In the genomic region with DNA sequence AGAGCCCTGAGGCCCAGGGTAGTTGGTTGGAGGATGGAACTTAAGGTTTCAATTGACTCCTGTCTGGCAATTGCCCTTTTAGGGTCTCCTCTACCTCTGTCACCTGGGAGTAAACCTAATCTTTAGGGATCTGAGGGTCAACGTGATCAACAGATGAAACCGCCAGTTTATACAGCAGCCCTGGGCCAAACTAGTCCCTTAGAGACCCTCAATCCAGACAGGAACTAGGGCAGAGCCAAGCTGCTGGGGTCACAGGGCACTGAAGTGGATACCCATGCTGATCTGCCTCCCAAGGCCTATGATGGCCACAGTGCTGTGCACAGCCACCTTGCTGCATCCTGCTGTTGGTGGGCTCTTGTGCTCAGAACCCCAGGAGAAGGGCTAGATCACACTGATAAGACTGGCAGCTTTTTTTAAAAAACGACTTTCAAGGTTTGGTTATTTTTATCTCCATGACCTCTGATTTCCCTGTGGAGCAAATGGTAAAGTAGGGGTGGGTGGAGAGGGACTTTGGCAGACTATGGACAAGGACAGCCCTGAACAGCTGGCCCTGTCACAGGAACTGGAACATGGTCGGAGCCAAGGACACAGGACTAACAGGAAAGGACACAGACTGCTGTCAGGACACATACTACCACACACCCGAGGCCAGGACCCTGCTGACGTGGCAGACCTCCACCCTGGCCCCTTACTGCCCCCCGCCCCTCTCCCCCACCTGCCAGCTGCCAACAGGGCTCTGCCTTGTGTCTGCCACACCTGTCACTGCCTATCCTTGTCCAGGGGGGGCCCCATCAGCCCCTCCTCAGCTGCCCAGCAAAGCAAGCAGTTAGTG, we compare ENCODE assay signal across 1 cellular context.
TF ChIP-seq lines count a peak whose summit lies in the region.

No MANE protein-coding gene starts in this region.

TF ChIP-seq in HepG2, 621 proteins besides CTCF, POLR2A, EP300 and RAD21 (continued from another document):
- TF ChIP-seq ARID3A (IDR thresholded peaks at IDR 0.05; ENCODE audit: low read depth, low read length): no peak
- TF ChIP-seq ZNF337 (CRISPR knock-in tag; IDR thresholded peaks at IDR 0.05; ENCODE audit: borderline replicate concordance, low read depth): peak; percentile 39; the same call in 1 of the 2 replicates
- TF ChIP-seq ZNF317 (CRISPR knock-in tag; IDR thresholded peaks at IDR 0.05): peak; percentile 93
- TF ChIP-seq ZSCAN22 (CRISPR knock-in tag; IDR thresholded peaks at IDR 0.05): no peak
- peak; percentile 90; the same call in 1 of the 2 replicates for TF ChIP-seq AKAP8 (CRISPR knock-in tag; IDR thresholded peaks at IDR 0.05)
- TF ChIP-seq TBX2 (CRISPR knock-in tag; IDR thresholded peaks at IDR 0.05; ENCODE audit: borderline replicate concordance): peak; percentile 72; the same call in 1 of the 2 replicates
- peak; percentile 47; the same call in 1 of the 2 replicates for TF ChIP-seq NFE2L1 (CRISPR knock-in tag; IDR thresholded peaks at IDR 0.05; ENCODE audit: borderline replicate concordance)
- TF ChIP-seq ZFP1 (CRISPR knock-in tag; IDR thresholded peaks at IDR 0.05): peak; percentile 41; the same call in 1 of the 2 replicates
- no peak for TF ChIP-seq NFAT5 (CRISPR knock-in tag; IDR thresholded peaks at IDR 0.05)
- peak; percentile 40; the same call in 1 of the 2 replicates for TF ChIP-seq EED (CRISPR knock-in tag; IDR thresholded peaks at IDR 0.05)
- peak; percentile 61; the same call in 1 of the 2 replicates for TF ChIP-seq PRDM10 (CRISPR knock-in tag; IDR thresholded peaks at IDR 0.05; ENCODE audit: low read depth)
- TF ChIP-seq ZNF615 (CRISPR knock-in tag; IDR thresholded peaks at IDR 0.05; ENCODE audit: borderline replicate concordance): no peak
- peak; percentile 15; the same call in 1 of the 2 replicates for TF ChIP-seq CREB1 (IDR thresholded peaks at IDR 0.05)
- TF ChIP-seq CREB1 (CRISPR knock-in tag; IDR thresholded peaks at IDR 0.05): no peak
